In genomic region chr1:71721532-71721931, GRCh38 we compare ENCODE assay signal across 19 cellular contexts.
DNase-seq lines count a peak whose midpoint lies in the region; ATAC-seq and TF ChIP-seq lines count a peak whose summit lies in the region.
"Had no signal": no experiment of that assay in that cellular context is flagged by ENCODE, and none has a peak within 500 bp of the region (broad histone marks: within the 10 kb centered on the region; RNA-seq: fewer than 3 reads in every experiment).

No MANE protein-coding gene starts in this region.

- H3K4me2 ChIP-seq in GM23338, result no peak overlapping the region
- H3K4me2 ChIP-seq: A549 had no signal

- H2AFZ ChIP-seq in GM23338, result no peak overlapping the region

- no peaks in the 10 kb centered on the region for H3K9me2 ChIP-seq in GM23338 (ENCODE audit: insufficient read depth)

- no peaks in the 10 kb centered on the region for H3K4me1 ChIP-seq in GM23338 (ENCODE audit: insufficient read depth)
- H3K4me1 ChIP-seq: A549, SJCRH30 had no signal

- H3K36me3 Mint-ChIP-seq in GM23338 (ENCODE audit: low read depth) (no peaks in the 10 kb centered on the region), glutamatergic neuron (ENCODE audit: unreplicated experiment) (no peaks in the 10 kb centered on the region)
- no peaks in the 10 kb centered on the region for H3K36me3 Mint-ChIP-seq in naive thymus-derived CD8-positive, alpha-beta T cell

- no peaks in the 10 kb centered on the region for H3K79me2 ChIP-seq in GM23338 (replicated peaks; ENCODE audit: insufficient read depth)

- H3K4me3 Mint-ChIP-seq in GM23338 (no peak overlapping the region), glutamatergic neuron (ENCODE audit: unreplicated experiment) (no peak overlapping the region)
- H3K4me3 Mint-ChIP-seq in naive thymus-derived CD8-positive, alpha-beta T cell, result no peak overlapping the region

- no peaks in the 10 kb centered on the region for H3K36me3 ChIP-seq in GM23338 (ENCODE audit: insufficient read depth)
- H3K36me3 ChIP-seq: SJCRH30 had no signal

- ATAC-seq in GM23338, result peak; percentile 47; the same call in 2 of the 3 replicates
- ATAC-seq in naive thymus-derived CD8-positive, alpha-beta T cell, result no peak
- no peak for ATAC-seq in HG02678 (IDR thresholded peaks at IDR 0.05; ENCODE audit: unreplicated experiment)
- ATAC-seq: A549 had no signal

- H4K20me1 ChIP-seq in GM23338 (replicated peaks; ENCODE audit: insufficient read depth), result no peaks in the 10 kb centered on the region

- H3K4me3 ChIP-seq in GM23338, result no peak overlapping the region
- H3K4me3 ChIP-seq: A549, SJCRH30 had no signal

- POLR2A ChIA-PET in naive thymus-derived CD8-positive, alpha-beta T cell (lab: Charles Lee), result no interaction called here

- H3K9me3 Mint-ChIP-seq in GM23338 (no peaks in the 10 kb centered on the region), glutamatergic neuron (ENCODE audit: unreplicated experiment) (peaks cover 2% of the 10 kb centered on the region)
- H3K9me3 Mint-ChIP-seq in naive thymus-derived CD8-positive, alpha-beta T cell, result peaks cover 0 to 7% (median 0%) of the 10 kb centered on the region in 9 donors

- no peaks in the 10 kb centered on the region for H3F3A ChIP-seq in GM23338 (replicated peaks; ENCODE audit: low read depth)

- DNase-seq in GM23338 (ENCODE audit: low spot score) (peak; percentile 47), OCI-M1 (lab: John Stamatoyannopoulos, UW) (peak; percentile 30), glutamatergic neuron (no peak), NCI-H345 (lab: John Stamatoyannopoulos, UW) (no peak)
- no peak for DNase-seq in naive thymus-derived CD8-positive, alpha-beta T cell
- DNase-seq in stimulated activated CD4-positive, alpha-beta T cell treated with anti-CD3 and anti-CD28 coated beads, Interleukin-1b, Interleukin-23, amount 100 ng/mL, for 48 hours, result no peak
- DNase-seq: COR-L47, DMS53, H7, NCI-H1417, NCI-H187 treated with DMSO at 0.1 percent for 48 hours, NCI-H510A treated with DMSO at 0.1 percent for 48 hours, SJCRH30, SW 1271 had no signal

- peaks cover 5% of the 10 kb centered on the region; the same call in 2 of the 3 replicates for H3K4me1 Mint-ChIP-seq in GM23338
- H3K4me1 Mint-ChIP-seq in glutamatergic neuron (ENCODE audit: low read depth, unreplicated experiment), result peaks cover 2% of the 10 kb centered on the region
- no peaks in the 10 kb centered on the region for H3K4me1 Mint-ChIP-seq in naive thymus-derived CD8-positive, alpha-beta T cell

- H3K27ac Mint-ChIP-seq in GM23338, result no peak overlapping the region
- H3K27ac Mint-ChIP-seq in glutamatergic neuron (ENCODE audit: unreplicated experiment), result no peak overlapping the region
- no peak overlapping the region for H3K27ac Mint-ChIP-seq in naive thymus-derived CD8-positive, alpha-beta T cell

- H3K27ac ChIP-seq in 22Rv1 (no peak overlapping the region), GM23338 (ENCODE audit: low read depth) (no peak overlapping the region)
- H3K27ac ChIP-seq: A549, HL-60, RWPE1, SJCRH30 had no signal

- no peaks in the 10 kb centered on the region for H3K27me3 ChIP-seq in GM23338 (ENCODE audit: insufficient read depth)
- H3K27me3 ChIP-seq: SJCRH30 had no signal

- H3K27me3 Mint-ChIP-seq in GM23338 (ENCODE audit: insufficient read depth, low read depth, poor library complexity), result no peaks in the 10 kb centered on the region
- H3K27me3 Mint-ChIP-seq in glutamatergic neuron (ENCODE audit: unreplicated experiment), result no peaks in the 10 kb centered on the region
- no peaks in the 10 kb centered on the region for H3K27me3 Mint-ChIP-seq in naive thymus-derived CD8-positive, alpha-beta T cell

- peak; percentile 31 for TF ChIP-seq CTCF in 22Rv1 (IDR thresholded peaks at IDR 0.05)
- peak; percentile 35 to 45 for TF ChIP-seq CTCF in GM23338 (conservative IDR thresholded peaks at IDR 0.05; ENCODE audit: low read depth in 2 of 2)
- peak; percentile 14 for TF ChIP-seq CTCF in glutamatergic neuron (IDR thresholded peaks at IDR 0.05; ENCODE audit: partially characterized antibody, unreplicated experiment)

TF ChIP-seq in GM23338, 12 proteins besides CTCF, POLR2A, EP300 and RAD21 (continues in another document):
- TF ChIP-seq ZNF331 (CRISPR knock-in tag; IDR thresholded peaks at IDR 0.05; ENCODE audit: low read depth), result no peak
- no peak for TF ChIP-seq EZH2 (IDR thresholded peaks at IDR 0.05; ENCODE audit: low read depth, unreplicated experiment)
- TF ChIP-seq EZH2phosphoT487 (IDR thresholded peaks at IDR 0.05; ENCODE audit: unreplicated experiment), result no peak
- no peak for TF ChIP-seq REST (IDR thresholded peaks at IDR 0.05; ENCODE audit: unreplicated experiment)
- no peak for TF ChIP-seq ETS1 (IDR thresholded peaks at IDR 0.05)
- TF ChIP-seq NANOG (IDR thresholded peaks at IDR 0.05; ENCODE audit: borderline replicate concordance), result no peak
- TF ChIP-seq ZNF114 (CRISPR knock-in tag; IDR thresholded peaks at IDR 0.05), result no peak
- TF ChIP-seq CREB1 (CRISPR knock-in tag; IDR thresholded peaks at IDR 0.05; ENCODE audit: low read depth), result no peak
- no peak for TF ChIP-seq JUNB (IDR thresholded peaks at IDR 0.05; ENCODE audit: unreplicated experiment)
- TF ChIP-seq STAT1 (IDR thresholded peaks at IDR 0.05; ENCODE audit: unreplicated experiment), result no peak

Comparison
In these comparisons a context has a peak if more than half of its experiments do, and no peak if none do; other contexts are left out.
1. DNase-seq: peak in GM23338 (single experiment) and OCI-M1 (single experiment); none in glutamatergic neuron (single experiment), naive thymus-derived CD8-positive, alpha-beta T cell (0 of 10), NCI-H345 (single experiment) and stimulated activated CD4-positive, alpha-beta T cell treated with anti-CD3 and anti-CD28 coated beads, Interleukin-1b, Interleukin-23, amount 100 ng/mL, for 48 hours (single experiment).
2. Peak in every context shown above with its lines, with median percentiles within 50 percentile points of each other: CTCF ChIP-seq.